In the genomic region with DNA sequence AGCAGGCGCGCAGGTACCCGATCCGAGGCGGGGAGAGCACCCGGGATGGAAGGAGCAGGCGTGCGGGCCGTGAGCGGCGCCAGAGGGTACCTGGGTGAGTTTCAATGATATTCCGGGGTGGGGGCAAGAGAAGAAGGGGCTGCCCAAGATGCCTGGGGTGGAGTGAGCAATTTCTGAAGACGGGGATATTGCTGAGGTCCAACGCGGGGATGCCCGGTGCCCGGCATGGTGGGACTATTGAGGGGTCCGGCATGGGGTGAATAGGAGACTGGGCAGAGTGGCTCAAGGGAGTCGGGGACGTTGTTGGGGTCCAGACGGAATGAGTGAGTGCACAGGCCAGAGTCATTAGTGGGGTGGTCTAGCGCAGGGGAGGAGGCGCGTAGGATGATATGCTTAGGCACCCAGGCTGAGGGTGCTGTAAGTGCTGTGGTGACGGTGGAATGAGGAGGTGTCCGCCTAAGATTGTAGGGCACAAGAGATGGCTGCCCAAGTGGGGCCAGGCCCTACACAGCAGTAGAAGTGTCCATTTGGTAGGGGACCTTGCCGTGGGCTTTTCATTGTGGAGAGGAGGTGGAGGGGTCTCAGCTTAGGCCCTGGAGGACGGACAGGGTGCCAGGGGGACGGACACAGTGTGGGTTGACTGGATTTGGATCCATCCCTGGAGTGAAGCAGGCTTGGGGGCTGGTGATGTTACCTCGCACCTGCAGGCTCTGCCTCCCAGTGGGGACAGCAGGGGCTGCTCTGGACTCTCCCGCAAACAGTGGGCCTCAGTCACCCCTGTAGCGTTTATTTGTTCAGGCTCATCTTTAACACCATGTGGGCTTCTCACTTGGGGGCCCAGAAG, we compare ENCODE assay signal across 8 cellular contexts. TPM values are rescaled to one million over a fixed set of nuclear protein-coding genes. Genes with fewer than 3 reads are reported as not detected.
DNase-seq lines count a peak whose midpoint lies in the region; ATAC-seq, FAIRE-seq and TF ChIP-seq lines count a peak whose summit lies in the region.

No MANE protein-coding gene starts in this region.

- no peaks in the 10 kb centered on the region for H3K27me3 Mint-ChIP-seq in activated naive CD8-positive, alpha-beta T cell treated with anti-CD3 and anti-CD28 coated beads for 36 hours
- H3K27me3 Mint-ChIP-seq in stimulated activated memory B cell treated with anti-CD40 and anti-IgM and Interleukin-4, amounts not matched to agents 10 μg/mL and 1 μg/mL and 100 μg/mL, for 72 hours = no peaks in the 10 kb centered on the region

- peaks cover 3% of the 10 kb centered on the region for H3K36me3 Mint-ChIP-seq in activated naive CD8-positive, alpha-beta T cell treated with anti-CD3 and anti-CD28 coated beads for 36 hours
- H3K36me3 Mint-ChIP-seq in stimulated activated memory B cell treated with anti-CD40 and anti-IgM and Interleukin-4, amounts not matched to agents 10 μg/mL and 1 μg/mL and 100 μg/mL, for 72 hours = peaks cover 8% of the 10 kb centered on the region

- TF ChIP-seq POLR2A in H54 (IDR thresholded peaks at IDR 0.05; ENCODE audit: low read depth, low read length) = no peak

- no peaks in the 10 kb centered on the region for H3K9me3 ChIP-seq in iPS-18c (ENCODE audit: control insufficient read depth, insufficient read depth, low read length)

- H3K4me3 ChIP-seq in HL-60 (replicated peaks; ENCODE audit: insufficient read depth, low read length) (peak overlapping the region; percentile 100), iPS-18c (ENCODE audit: insufficient read depth, low read depth, low read length) (peak overlapping the region; percentile 83)

- H3K27me3 ChIP-seq in HL-60 (ENCODE audit: insufficient read depth, poor library complexity, severe bottlenecking) = no peaks in the 10 kb centered on the region

- peak overlapping the region; percentile 60 for H3K27ac ChIP-seq in HL-60 (replicated peaks)

- ATAC-seq in stimulated activated memory B cell treated with anti-CD40 and anti-IgM and Interleukin-4, amounts not matched to agents 10 μg/mL and 1 μg/mL and 100 μg/mL, for 72 hours = no peak
- no peak for ATAC-seq in GM18861 (IDR thresholded peaks at IDR 0.05; ENCODE audit: unreplicated experiment)

- DNase-seq in HL-60 (ENCODE audit: low read depth in 1 of 2, low spot score in 1 of 2) = no peak
- no peak for DNase-seq in activated naive CD8-positive, alpha-beta T cell treated with anti-CD3 and anti-CD28 coated beads for 36 hours
- DNase-seq in middle frontal gyrus (ENCODE audit: extremely low spot score, low spot score) = no peak
- DNase-seq in NCI-H524 treated with DMSO at 0.1 percent for 48 hours (lab: John Stamatoyannopoulos, UW) = no peak
- DNase-seq in H54 (ENCODE audit: insufficient read length, low spot score) = no peak

- FAIRE-seq in H54 (lab: Jason Lieb, UNC) = no peak

- peak overlapping the region; percentile 98 for H3K4me3 Mint-ChIP-seq in activated naive CD8-positive, alpha-beta T cell treated with anti-CD3 and anti-CD28 coated beads for 36 hours
- H3K4me3 Mint-ChIP-seq in stimulated activated memory B cell treated with anti-CD40 and anti-IgM and Interleukin-4, amounts not matched to agents 10 μg/mL and 1 μg/mL and 100 μg/mL, for 72 hours = peak overlapping the region; percentile 92

- no peaks in the 10 kb centered on the region for H3K9me3 Mint-ChIP-seq in activated naive CD8-positive, alpha-beta T cell treated with anti-CD3 and anti-CD28 coated beads for 36 hours
- H3K9me3 Mint-ChIP-seq in stimulated activated memory B cell treated with anti-CD40 and anti-IgM and Interleukin-4, amounts not matched to agents 10 μg/mL and 1 μg/mL and 100 μg/mL, for 72 hours = no peaks in the 10 kb centered on the region

- peak overlapping the region; percentile 76 for H3K27ac Mint-ChIP-seq in activated naive CD8-positive, alpha-beta T cell treated with anti-CD3 and anti-CD28 coated beads for 36 hours
- peak overlapping the region; percentile 90 for H3K27ac Mint-ChIP-seq in stimulated activated memory B cell treated with anti-CD40 and anti-IgM and Interleukin-4, amounts not matched to agents 10 μg/mL and 1 μg/mL and 100 μg/mL, for 72 hours

- H3K4me1 Mint-ChIP-seq in activated naive CD8-positive, alpha-beta T cell treated with anti-CD3 and anti-CD28 coated beads for 36 hours = peaks cover 18% of the 10 kb centered on the region
- peaks cover 44% of the 10 kb centered on the region for H3K4me1 Mint-ChIP-seq in stimulated activated memory B cell treated with anti-CD40 and anti-IgM and Interleukin-4, amounts not matched to agents 10 μg/mL and 1 μg/mL and 100 μg/mL, for 72 hours

- no peak for TF ChIP-seq CTCF in HL-60 (IDR thresholded peaks at IDR 0.05; ENCODE audit: insufficient read depth, low read length)

RNA-seq across cellular contexts. Expression of gene MIGA2, which starts 0.7 kb away (rescaled TPM):
- 10 to 100 TPM; 26.2 to 29.0 TPM for total RNA-seq in activated naive CD8-positive, alpha-beta T cell treated with anti-CD3 and anti-CD28 coated beads for 36 hours

RNA-seq across cellular contexts. Expression of gene SH3GLB2, which starts 9.0 kb away (rescaled TPM):
- total RNA-seq in activated naive CD8-positive, alpha-beta T cell treated with anti-CD3 and anti-CD28 coated beads for 36 hours = 10 to 100 TPM; 42.9 to 46.3 TPM

RNA-seq across cellular contexts. Expression of gene DOLPP1, which starts 43.8 kb away (rescaled TPM):
- 10 to 100 TPM; 17.7 to 20.8 TPM for total RNA-seq in activated naive CD8-positive, alpha-beta T cell treated with anti-CD3 and anti-CD28 coated beads for 36 hours
